ENCODE assay signal across 17 cellular contexts in genomic region chr20:37702643-37703337, GRCh38.
"Had no signal": no experiment of that assay in that cellular context is flagged by ENCODE, and none has a peak within 500 bp of the region (broad histone marks: within the 10 kb centered on the region; RNA-seq: fewer than 3 reads in every experiment).

No MANE protein-coding gene starts in this region.

- H3K9me3 ChIP-seq: stomach, thoracic aorta, transverse colon had no signal

- H3K27me3 ChIP-seq: heart left ventricle, right atrium auricular region, stomach, transverse colon had no signal

- H3K4me3 ChIP-seq: coronary artery, heart left ventricle, left ventricle myocardium inferior, lower lobe of right lung, right atrium auricular region, stomach, thoracic aorta, transverse colon had no signal

- ATAC-seq: heart left ventricle, lower lobe of right lung, natural killer cell had no signal

- H3K36me3 ChIP-seq: heart left ventricle, left ventricle myocardium inferior, lower lobe of right lung, right atrium auricular region, thoracic aorta, transverse colon had no signal

- DNase-seq: effector CD8-positive, alpha-beta T cell; heart left ventricle; hypothalamus; islet precursor cell; left ventricle myocardium inferior; lower lobe of right lung; natural killer cell; posterior cingulate gyrus; small intestine; stimulated activated CD4-positive, alpha-beta T cell treated with anti-CD3 and anti-CD28 coated beads, Interleukin-12 subunit alpha, Interleukin-12 subunit beta, amount 100 ng/mL, for 4 hours; stimulated activated naive CD4-positive, alpha-beta T cell; stomach; substantia nigra; transverse colon had no signal

- H3K27ac ChIP-seq: coronary artery, heart left ventricle, left ventricle myocardium inferior, lower lobe of right lung, right atrium auricular region, stomach, thoracic aorta, transverse colon had no signal
